Comparison of ENCODE assay signal across 30 cellular contexts in the genomic region with DNA sequence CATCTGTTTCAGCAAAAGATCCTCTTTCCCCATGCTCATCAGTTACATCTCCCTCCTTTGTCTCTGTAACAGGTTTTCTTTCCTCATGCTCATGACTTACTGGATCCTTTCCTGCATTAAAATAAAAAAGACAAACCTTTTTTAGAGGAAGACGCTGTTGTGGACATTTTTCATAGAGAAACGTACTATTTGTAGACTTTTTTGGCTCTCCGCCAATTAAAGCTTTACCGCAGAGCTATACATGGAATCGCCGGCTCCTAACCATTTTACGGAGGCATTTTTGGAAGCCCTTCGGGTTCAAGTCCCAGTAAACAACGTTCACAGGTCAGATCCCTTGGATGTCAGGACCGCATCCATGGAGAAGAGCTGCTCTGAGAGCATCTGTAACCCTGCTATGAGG. TPM values are rescaled to one million over a fixed set of nuclear protein-coding genes. Genes with fewer than 3 reads are reported as not detected.
DNase-seq lines count a peak whose midpoint lies in the region; ATAC-seq, FAIRE-seq and TF ChIP-seq lines count a peak whose summit lies in the region.
"Had no signal": no experiment of that assay in that cellular context is flagged by ENCODE, and none has a peak within 500 bp of the region (broad histone marks: within the 10 kb centered on the region; RNA-seq: fewer than 3 reads in every experiment).

No MANE protein-coding gene starts in this region.

- peak; percentile 84 for FAIRE-seq in GM12892 (lab: Jason Lieb, UNC)
- peak; percentile 9 for FAIRE-seq in astrocyte (lab: Jason Lieb, UNC)
- FAIRE-seq: G401.6, GM12878, HTR-8/SVneo, RCC 7860 had no signal

- H3K9me3 ChIP-seq in astrocyte (ENCODE audit: insufficient read depth, low read depth, low read length) = no peaks in the 10 kb centered on the region
- H3K9me3 ChIP-seq: HAP-1 had no signal

- H2AFZ ChIP-seq in astrocyte (ENCODE audit: low read depth, low read length) = no peak overlapping the region

- ATAC-seq in GM21737 (IDR thresholded peaks at IDR 0.05; ENCODE audit: unreplicated experiment) = no peak
- ATAC-seq: GM12878, T-cell had no signal

- H3K27me3 ChIP-seq in astrocyte (ENCODE audit: insufficient read depth, low read length) = no peaks in the 10 kb centered on the region

- H4K20me1 ChIP-seq in astrocyte (ENCODE audit: insufficient read depth, low read length) = no peaks in the 10 kb centered on the region

- no peaks in the 10 kb centered on the region for H3K36me3 ChIP-seq in astrocyte (ENCODE audit: insufficient read depth, low read length)
- H3K36me3 ChIP-seq: HAP-1 had no signal

- H3K9ac ChIP-seq in astrocyte (ENCODE audit: low read length) = no peak overlapping the region

- H3K27me3 Mint-ChIP-seq in astrocyte (ENCODE audit: low read depth, unreplicated experiment) = no peaks in the 10 kb centered on the region
- no peaks in the 10 kb centered on the region for H3K27me3 Mint-ChIP-seq in nephron (ENCODE audit: low read depth)

- H3K4me3 Mint-ChIP-seq in astrocyte (ENCODE audit: unreplicated experiment) = no peak overlapping the region
- H3K4me3 Mint-ChIP-seq in nephron = no peak overlapping the region
- H3K4me3 Mint-ChIP-seq: HFFc6, T-cell had no signal

- no peak overlapping the region for H3K4me2 ChIP-seq in astrocyte (ENCODE audit: low read length)

- DNase-seq in NCI-H2196 (lab: John Stamatoyannopoulos, UW; ENCODE audit: unreplicated experiment) = peak; percentile 1
- DNase-seq in NCI-H2196 treated with DMSO at 0.1 percent for 48 hours (lab: John Stamatoyannopoulos, UW; ENCODE audit: unreplicated experiment) = no peak
- DNase-seq in GM12892 (ENCODE audit: insufficient read length) = no peak
- no peak for DNase-seq in astrocyte (ENCODE audit: low read depth)
- no peak for DNase-seq in GM13977 (ENCODE audit: low spot score)
- DNase-seq: DMS53, GOT3, HFFc6, KBM-7, MV-4-11, NCI-H1105, NCI-H1436 treated with DMSO at 0.1 percent for 48 hours, NCI-H187 treated with DMSO at 0.1 percent for 48 hours, NCI-H2107, NCI-H226, NCI-H510A, NCI-H69, SIG-M5, T-cell had no signal

- H3K4me1 Mint-ChIP-seq in astrocyte (ENCODE audit: low read depth, unreplicated experiment) (peaks cover 4% of the 10 kb centered on the region), nephron (peaks cover 19% of the 10 kb centered on the region)

- no peak for TF ChIP-seq POLR2A in GM12892 (IDR thresholded peaks at IDR 0.05; ENCODE audit: low read depth, low read length)

- in situ Hi-C loops in GM13977 (cut with MboI; ENCODE audit: low pct_unique_long_range_greater_than_20kb, low sequenced_read_pairs, unreplicated experiment) = no loop called here

- no peak overlapping the region for H3K27ac ChIP-seq in astrocyte (ENCODE audit: low read depth, low read length)

- H3K36me3 Mint-ChIP-seq in astrocyte (ENCODE audit: low read depth, unreplicated experiment) (no peaks in the 10 kb centered on the region), nephron (ENCODE audit: low read depth) (no peaks in the 10 kb centered on the region)
- H3K36me3 Mint-ChIP-seq: T-cell had no signal

- no peaks in the 10 kb centered on the region for H3K4me1 ChIP-seq in astrocyte (ENCODE audit: insufficient read depth, low read length)

- no peak overlapping the region for H3K4me3 ChIP-seq in astrocyte (ENCODE audit: insufficient read depth, low read depth, low read length)
- H3K4me3 ChIP-seq: GM12878, HAP-1 had no signal

- TF ChIP-seq CTCF in astrocyte (IDR thresholded peaks at IDR 0.05; ENCODE audit: insufficient read depth, low read depth, low read length) = no peak
- TF ChIP-seq CTCF in nephron (IDR thresholded peaks at IDR 0.05; ENCODE audit: unreplicated experiment in 3 of 3) = no peak
- no peak for TF ChIP-seq CTCF in GM13977 (IDR thresholded peaks at IDR 0.05; ENCODE audit: extremely low read depth, insufficient read depth, missing control alignments)

- no peaks in the 10 kb centered on the region for H3K79me2 ChIP-seq in astrocyte (ENCODE audit: insufficient read depth, low read length)

- H3K27ac Mint-ChIP-seq in astrocyte (ENCODE audit: unreplicated experiment) (no peak overlapping the region), nephron (peak overlapping the region; percentile 56 to 86 (median 86))
- H3K27ac Mint-ChIP-seq: HFFc6 had no signal

- H3K9me3 Mint-ChIP-seq in astrocyte (ENCODE audit: unreplicated experiment) (no peaks in the 10 kb centered on the region), nephron (peaks cover 10% of the 10 kb centered on the region)
- H3K9me3 Mint-ChIP-seq: HFFc6, T-cell had no signal

RNA-seq across cellular contexts. Expression of a gene that starts 1.3 kb away (rescaled TPM):
- 0.17 TPM for polyA plus RNA-seq in GM12892 (2012; ENCODE audit: missing spikeins)
- total RNA-seq in astrocyte = 0.16 TPM in 1 of 2 replicates, not detected in the other
- total RNA-seq: A172, GM12878, HFFc6, LHCN-M2, MCF 10A, T-cell had no signal
- polyA plus RNA-seq: BJ had no signal
